Comparison of ENCODE assay signal across 1 cellular context in genomic region chrX:48697182-48697727, GRCh38.
TF ChIP-seq lines count a peak whose summit lies in the region.

No MANE protein-coding gene starts in this region.

TF ChIP-seq in HCT116, 20 proteins besides CTCF, POLR2A, EP300 and RAD21 (continued from another document):
- TF ChIP-seq, protein P1, sequence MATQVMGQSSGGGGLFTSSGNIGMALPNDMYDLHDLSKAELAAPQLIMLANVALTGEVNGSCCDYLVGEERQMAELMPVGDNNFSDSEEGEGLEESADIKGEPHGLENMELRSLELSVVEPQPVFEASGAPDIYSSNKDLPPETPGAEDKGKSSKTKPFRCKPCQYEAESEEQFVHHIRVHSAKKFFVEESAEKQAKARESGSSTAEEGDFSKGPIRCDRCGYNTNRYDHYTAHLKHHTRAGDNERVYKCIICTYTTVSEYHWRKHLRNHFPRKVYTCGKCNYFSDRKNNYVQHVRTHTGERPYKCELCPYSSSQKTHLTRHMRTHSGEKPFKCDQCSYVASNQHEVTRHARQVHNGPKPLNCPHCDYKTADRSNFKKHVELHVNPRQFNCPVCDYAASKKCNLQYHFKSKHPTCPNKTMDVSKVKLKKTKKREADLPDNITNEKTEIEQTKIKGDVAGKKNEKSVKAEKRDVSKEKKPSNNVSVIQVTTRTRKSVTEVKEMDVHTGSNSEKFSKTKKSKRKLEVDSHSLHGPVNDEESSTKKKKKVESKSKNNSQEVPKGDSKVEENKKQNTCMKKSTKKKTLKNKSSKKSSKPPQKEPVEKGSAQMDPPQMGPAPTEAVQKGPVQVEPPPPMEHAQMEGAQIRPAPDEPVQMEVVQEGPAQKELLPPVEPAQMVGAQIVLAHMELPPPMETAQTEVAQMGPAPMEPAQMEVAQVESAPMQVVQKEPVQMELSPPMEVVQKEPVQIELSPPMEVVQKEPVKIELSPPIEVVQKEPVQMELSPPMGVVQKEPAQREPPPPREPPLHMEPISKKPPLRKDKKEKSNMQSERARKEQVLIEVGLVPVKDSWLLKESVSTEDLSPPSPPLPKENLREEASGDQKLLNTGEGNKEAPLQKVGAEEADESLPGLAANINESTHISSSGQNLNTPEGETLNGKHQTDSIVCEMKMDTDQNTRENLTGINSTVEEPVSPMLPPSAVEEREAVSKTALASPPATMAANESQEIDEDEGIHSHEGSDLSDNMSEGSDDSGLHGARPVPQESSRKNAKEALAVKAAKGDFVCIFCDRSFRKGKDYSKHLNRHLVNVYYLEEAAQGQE (IDR thresholded peaks at IDR 0.05; ENCODE audit: low read depth), result no peak
- no peak for TF ChIP-seq TCF7L2 (IDR thresholded peaks at IDR 0.05; ENCODE audit: borderline replicate concordance, extremely low read depth, insufficient read depth, insufficient read length)
TF ChIP-seq in HCT116: peak in this region for 3.
